ENCODE assay signal across 1 cellular context in the genomic region with DNA sequence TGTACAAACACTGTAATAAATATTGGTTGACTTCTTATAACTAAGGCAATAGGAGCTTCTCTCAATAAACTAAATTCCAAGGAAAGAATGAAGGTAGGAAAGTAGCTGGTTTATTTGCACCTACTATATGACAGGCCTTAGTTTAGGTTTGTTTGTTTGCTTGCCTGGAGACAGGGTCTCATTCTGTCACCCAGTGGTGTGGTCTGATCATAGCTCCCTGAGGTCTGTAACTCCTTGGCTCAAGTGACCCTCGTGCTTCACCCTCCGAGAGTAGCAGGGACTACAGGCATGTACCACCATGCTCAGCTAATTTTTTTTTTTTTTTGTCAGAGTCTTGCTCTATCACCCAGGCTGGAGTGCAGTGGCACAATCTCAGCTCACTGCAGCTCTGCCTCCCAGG.
TF ChIP-seq lines count a peak whose summit lies in the region.

No MANE protein-coding gene starts in this region.

TF ChIP-seq in K562, 482 proteins besides CTCF, POLR2A, EP300 and RAD21 (continued from another document):
- TF ChIP-seq ZNF644 (tag; IDR thresholded peaks at IDR 0.05; ENCODE audit: low read depth) (no peak), ZNF174 (CRISPR knock-in tag; IDR thresholded peaks at IDR 0.05) (no peak)
